Comparison of ENCODE assay signal across 8 cellular contexts in genomic region chr9:37784640-37785483, GRCh38. TPM values are rescaled to one million over a fixed set of nuclear protein-coding genes. Genes with fewer than 3 reads are reported as not detected.
A peak's percentile ranks its signal among the peaks of the same experiment; 100 is the strongest.
DNase-seq lines count a peak whose midpoint lies in the region; TF ChIP-seq lines count a peak whose summit lies in the region.

TSS of gene EXOSC3 (minus strand) at chr9:37785064. CDS start at chr9:37785044, 20 bp downstream.

- peak within 1 kb of the TSS; percentile 95 for H2AFZ ChIP-seq in neural progenitor cell (replicated peaks)

- no peaks in the 10 kb centered on the region for H3K9me3 Mint-ChIP-seq in neural progenitor cell

- H3K36me3 ChIP-seq in ES-I3 (ENCODE audit: insufficient read depth, low read length) (peaks cover 25% of the 10 kb centered on the region), neural progenitor cell (no peaks in the 10 kb centered on the region), subcutaneous abdominal adipose tissue (ENCODE audit: control insufficient read depth in 5 of 5, insufficient read depth in 5 of 5, low read length in 5 of 5) (peaks cover 29 to 37% (median 33%) of the 10 kb centered on the region in 5 donors)

- H3K27me3 ChIP-seq in neural progenitor cell (peaks cover 7% of the 10 kb centered on the region), subcutaneous abdominal adipose tissue (ENCODE audit: control insufficient read depth in 5 of 5, insufficient read depth in 4 of 5, low read length in 5 of 5) (peaks cover 0 to 2% (median 0%) of the 10 kb centered on the region in 5 donors)

- H3K4me3 Mint-ChIP-seq in neural progenitor cell: peak within 1 kb of the TSS; percentile 97

- peak within 1 kb of the TSS; percentile 60 for H3K27ac Mint-ChIP-seq in neural progenitor cell

- H3K9me3 ChIP-seq in ES-I3 (ENCODE audit: control insufficient read depth, insufficient read depth, low read length) (no peaks in the 10 kb centered on the region), neural progenitor cell (ENCODE audit: low read depth) (no peaks in the 10 kb centered on the region), subcutaneous abdominal adipose tissue (ENCODE audit: control insufficient read depth in 5 of 5, low read length in 5 of 5) (no peaks in the 10 kb centered on the region)

- H3K4me2 ChIP-seq in neural progenitor cell: peak within 1 kb of the TSS; percentile 96

- H3F3A ChIP-seq in neural progenitor cell (ENCODE audit: low read depth): peaks cover 26% of the 10 kb centered on the region

- peaks cover 15% of the 10 kb centered on the region for H3K4me1 Mint-ChIP-seq in neural progenitor cell

- DNase-seq in H4 (ENCODE audit: low spot score) (peak; percentile 92), LoVo (ENCODE audit: low spot score) (peak; percentile 93), SHP77 (lab: John Stamatoyannopoulos, UW) (peak; percentile 73 to 79), foreskin fibroblast (peak; percentile 89 to 96), neural progenitor cell (ENCODE audit: low spot score) (peak; percentile 95)
- peak; percentile 96 for DNase-seq in activated effector memory CD4-positive, alpha-beta T cell treated with anti-CD3 and anti-CD28 coated beads, Interleukin-2, amount 50 U/mL, for 16 hours

- peaks cover 31% of the 10 kb centered on the region for H4K20me1 ChIP-seq in neural progenitor cell (ENCODE audit: low read depth)

- H3K4me3 ChIP-seq in foreskin fibroblast (ENCODE audit: low read depth in 1 of 2, low read length in 2 of 2): peak within 1 kb of the TSS; percentile 82 to 95
- H3K4me3 ChIP-seq in neural progenitor cell: peak within 1 kb of the TSS; percentile 87
- peak within 1 kb of the TSS; percentile 93 to 99 (median 94) for H3K4me3 ChIP-seq in subcutaneous abdominal adipose tissue (ENCODE audit: low read depth in 1 of 5, low read length in 5 of 5)

- TF ChIP-seq CTCF in foreskin fibroblast (IDR thresholded peaks at IDR 0.05; ENCODE audit: low read depth, low read length): no peak
- peak; percentile 10 for TF ChIP-seq CTCF in neural progenitor cell (IDR thresholded peaks at IDR 0.05)

- peaks cover 16% of the 10 kb centered on the region for H3K36me3 Mint-ChIP-seq in neural progenitor cell

- H3K27me3 Mint-ChIP-seq in neural progenitor cell (ENCODE audit: insufficient read depth, low read depth): peaks cover 2% of the 10 kb centered on the region

- H3K79me2 ChIP-seq in neural progenitor cell (ENCODE audit: low read depth): peaks cover 25% of the 10 kb centered on the region

- H3K9ac ChIP-seq in ES-I3 (ENCODE audit: low read depth, low read length): peak within 1 kb of the TSS; percentile 58
- peak within 1 kb of the TSS; percentile 63 for H3K9ac ChIP-seq in neural progenitor cell
- H3K9ac ChIP-seq in subcutaneous abdominal adipose tissue (ENCODE audit: low read length in 5 of 5): peak within 1 kb of the TSS; percentile 77 to 94 (median 81)

- H3K27ac ChIP-seq in neural progenitor cell (peak within 1 kb of the TSS; percentile 80), subcutaneous abdominal adipose tissue (ENCODE audit: low read depth, low read length) (peak within 1 kb of the TSS; percentile 60)

- H3K4me1 ChIP-seq in ES-I3 (ENCODE audit: insufficient read depth, low read length): no peaks in the 10 kb centered on the region
- peaks cover 12% of the 10 kb centered on the region for H3K4me1 ChIP-seq in neural progenitor cell
- peaks cover 5 to 29% (median 23%) of the 10 kb centered on the region in 5 donors for H3K4me1 ChIP-seq in subcutaneous abdominal adipose tissue (ENCODE audit: control insufficient read depth in 5 of 5, insufficient read depth in 5 of 5, low read length in 5 of 5)

RNA-seq across cellular contexts. Expression of gene EXOSC3, which starts in this region (rescaled TPM):
- 80.8 and 117 TPM in 2 replicates for total RNA-seq in H4 (2014; rRNA removed; shearing (Covaris generic))
- 61.5 and 85.2 TPM in 2 replicates for total RNA-seq in neural progenitor cell (ENCODE audit: low replicate concordance)

Comparison
In these comparisons a context has a peak if more than half of its experiments do, and no peak if none do; other contexts are left out.
1. Peak in every context shown above with its lines: DNase-seq, H3K4me3 ChIP-seq and H3K27ac ChIP-seq.